13 cellular contexts compared by ENCODE assay signal in genomic region chr17:48571024-48571818, GRCh38. TPM values are rescaled to one million over a fixed set of nuclear protein-coding genes. Genes with fewer than 3 reads are reported as not detected.
DNase-seq lines count a peak whose midpoint lies in the region; ATAC-seq and TF ChIP-seq lines count a peak whose summit lies in the region.
"Had no signal": no experiment of that assay in that cellular context is flagged by ENCODE, and none has a peak within 500 bp of the region (broad histone marks: within the 10 kb centered on the region; RNA-seq: fewer than 3 reads in every experiment).

No MANE protein-coding gene starts in this region.

- H3K36me3 ChIP-seq in lower lobe of right lung = no peaks in the 10 kb centered on the region
- no peaks in the 10 kb centered on the region for H3K36me3 ChIP-seq in aorta (ENCODE audit: control insufficient read depth in 1 of 2, insufficient read depth in 2 of 2, low read length in 1 of 2)

- peak; percentile 23 for DNase-seq in natural killer cell treated with Interleukin-12 subunit alpha and Interleukin-12 subunit beta and Interleukin-15 and Interleukin-18, amount 100 ng/mL, for 72 hours (ENCODE audit: low spot score)
- DNase-seq in natural killer cell (no peak), lower lobe of right lung (no peak), aorta (peak in 1 of 2 donors; percentile 64)
- DNase-seq in activated CD4-positive, alpha-beta T cell treated with anti-CD3 and anti-CD28 coated beads, Interleukin-2, amount 10 ng/mL, durations not matched to agents 7 days and 5 days = no peak
- DNase-seq: activated T-cell treated with anti-CD3 and anti-CD28 coated beads, Interleukin-2, amount 50 U/mL, for 24 hours; cerebellar nuclear complex; EL; hypothalamus; NCI-H1105; occipital lobe; T-helper 9 cell had no signal

- POLR2A ChIA-PET in activated CD4-positive, alpha-beta T cell treated with anti-CD3 and anti-CD28 coated beads, Interleukin-2, amount 10 ng/mL, durations not matched to agents 7 days and 5 days (lab: Charles Lee) = no interaction called here

- H3K4me3 ChIP-seq in lower lobe of right lung (peak overlapping the region; percentile 34), aorta (ENCODE audit: low read length in 2 of 2) (no peak overlapping the region)

- no peaks in the 10 kb centered on the region for H3K27me3 Mint-ChIP-seq in natural killer cell treated with Interleukin-12 subunit alpha and Interleukin-12 subunit beta and Interleukin-15 and Interleukin-18, amount 100 ng/mL, for 72 hours
- peaks cover 0 to 10% of the 10 kb centered on the region in 2 donors for H3K27me3 Mint-ChIP-seq in natural killer cell (ENCODE audit: low read depth in 2 of 2)
- H3K27me3 Mint-ChIP-seq in activated CD4-positive, alpha-beta T cell treated with anti-CD3 and anti-CD28 coated beads, Interleukin-2, amount 10 ng/mL, durations not matched to agents 7 days and 5 days = peaks cover 38% of the 10 kb centered on the region

- H3K4me3 Mint-ChIP-seq in natural killer cell treated with Interleukin-12 subunit alpha and Interleukin-12 subunit beta and Interleukin-15 and Interleukin-18, amount 100 ng/mL, for 72 hours = no peak overlapping the region
- no peak overlapping the region for H3K4me3 Mint-ChIP-seq in natural killer cell
- H3K4me3 Mint-ChIP-seq in activated CD4-positive, alpha-beta T cell treated with anti-CD3 and anti-CD28 coated beads, Interleukin-2, amount 10 ng/mL, durations not matched to agents 7 days and 5 days = no peak overlapping the region
- H3K4me3 Mint-ChIP-seq: activated T-cell treated with anti-CD3 and anti-CD28 coated beads, Interleukin-2, amount 50 U/mL, for 24 hours had no signal

- H3K4me1 ChIP-seq in lower lobe of right lung (peaks cover 27% of the 10 kb centered on the region), aorta (ENCODE audit: control insufficient read depth in 1 of 2, insufficient read depth in 2 of 2, low read length in 2 of 2) (peaks cover 0 to 13% of the 10 kb centered on the region in 2 donors)

- peaks cover 16 to 23% of the 10 kb centered on the region in 2 donors for H3K4me1 Mint-ChIP-seq in natural killer cell treated with Interleukin-12 subunit alpha and Interleukin-12 subunit beta and Interleukin-15 and Interleukin-18, amount 100 ng/mL, for 72 hours (ENCODE audit: low read depth in 2 of 2)
- peaks cover 21 to 34% of the 10 kb centered on the region in 2 donors for H3K4me1 Mint-ChIP-seq in natural killer cell
- H3K4me1 Mint-ChIP-seq in activated CD4-positive, alpha-beta T cell treated with anti-CD3 and anti-CD28 coated beads, Interleukin-2, amount 10 ng/mL, durations not matched to agents 7 days and 5 days = peaks cover 21% of the 10 kb centered on the region

- no peaks in the 10 kb centered on the region for H3K9me3 ChIP-seq in lower lobe of right lung
- no peaks in the 10 kb centered on the region for H3K9me3 ChIP-seq in aorta (ENCODE audit: control insufficient read depth, low read length)

- WGBS in aorta, 2 donors = 9 to 24% methylated on average over 26 of the region's 26 CpGs

- no peak overlapping the region for H3K27ac Mint-ChIP-seq in natural killer cell treated with Interleukin-12 subunit alpha and Interleukin-12 subunit beta and Interleukin-15 and Interleukin-18, amount 100 ng/mL, for 72 hours
- H3K27ac Mint-ChIP-seq in natural killer cell = no peak overlapping the region
- no peak overlapping the region for H3K27ac Mint-ChIP-seq in activated CD4-positive, alpha-beta T cell treated with anti-CD3 and anti-CD28 coated beads, Interleukin-2, amount 10 ng/mL, durations not matched to agents 7 days and 5 days
- H3K27ac Mint-ChIP-seq: activated T-cell treated with anti-CD3 and anti-CD28 coated beads, Interleukin-2, amount 50 U/mL, for 24 hours had no signal

- H3K9me3 Mint-ChIP-seq in natural killer cell treated with Interleukin-12 subunit alpha and Interleukin-12 subunit beta and Interleukin-15 and Interleukin-18, amount 100 ng/mL, for 72 hours = no peaks in the 10 kb centered on the region
- no peaks in the 10 kb centered on the region for H3K9me3 Mint-ChIP-seq in natural killer cell
- no peaks in the 10 kb centered on the region for H3K9me3 Mint-ChIP-seq in activated CD4-positive, alpha-beta T cell treated with anti-CD3 and anti-CD28 coated beads, Interleukin-2, amount 10 ng/mL, durations not matched to agents 7 days and 5 days
- H3K9me3 Mint-ChIP-seq: activated T-cell treated with anti-CD3 and anti-CD28 coated beads, Interleukin-2, amount 50 U/mL, for 24 hours had no signal

- no peaks in the 10 kb centered on the region for H3K36me3 Mint-ChIP-seq in natural killer cell treated with Interleukin-12 subunit alpha and Interleukin-12 subunit beta and Interleukin-15 and Interleukin-18, amount 100 ng/mL, for 72 hours
- H3K36me3 Mint-ChIP-seq in natural killer cell = no peaks in the 10 kb centered on the region
- H3K36me3 Mint-ChIP-seq in activated CD4-positive, alpha-beta T cell treated with anti-CD3 and anti-CD28 coated beads, Interleukin-2, amount 10 ng/mL, durations not matched to agents 7 days and 5 days (ENCODE audit: low read depth) = peaks cover 4% of the 10 kb centered on the region

- no peak for TF ChIP-seq CTCF in natural killer cell (IDR thresholded peaks at IDR 0.05)
- TF ChIP-seq CTCF in lower lobe of right lung (IDR thresholded peaks at IDR 0.05) = no peak

- CTCF ChIA-PET in activated CD4-positive, alpha-beta T cell treated with anti-CD3 and anti-CD28 coated beads, Interleukin-2, amount 10 ng/mL, durations not matched to agents 7 days and 5 days (lab: Charles Lee) = no interaction called here

- H3K27me3 ChIP-seq in lower lobe of right lung (ENCODE audit: low read depth) = peaks cover 83% of the 10 kb centered on the region
- H3K27me3 ChIP-seq in aorta (ENCODE audit: control insufficient read depth in 1 of 2, insufficient read depth in 2 of 2, low read length in 1 of 2) = no peaks in the 10 kb centered on the region

- no peak for ATAC-seq in natural killer cell treated with Interleukin-12 subunit alpha and Interleukin-12 subunit beta and Interleukin-15 and Interleukin-18, amount 100 ng/mL, for 72 hours
- ATAC-seq in natural killer cell = no peak
- ATAC-seq in lower lobe of right lung = no peak
- peak; percentile 13 for ATAC-seq in aorta (ENCODE audit: low FRiP score)
- ATAC-seq in GM19324 (IDR thresholded peaks at IDR 0.05; ENCODE audit: low FRiP score, unreplicated experiment) = no peak

- intact Hi-C loops in natural killer cell (cut with micrococcal nuclease) = no loop called here
- intact Hi-C loops in lower lobe of right lung (cut with DNase I) = no loop called here
- intact Hi-C loops in aorta (cut with DNase I) = no loop called here

- H3K27ac ChIP-seq in lower lobe of right lung (peak overlapping the region; percentile 92), aorta (ENCODE audit: low read depth in 1 of 2, low read length in 2 of 2) (peak overlapping the region; percentile 75 to 81)

RNA-seq across cellular contexts. Expression of gene HOXB4, which starts 6.9 kb away (rescaled TPM):
- total RNA-seq in natural killer cell treated with Interleukin-12 subunit alpha and Interleukin-12 subunit beta and Interleukin-15 and Interleukin-18, amount 100 ng/mL, for 72 hours = 1 to 10 TPM; 6.9 to 8.2 TPM
- total RNA-seq in natural killer cell = 1 to 10 TPM; 3.5 to 6.7 (median 5.7) TPM
- 5.8 TPM for total RNA-seq in lower lobe of right lung
- 10 to 100 TPM in 1 of 2 donors, 1 to 10 TPM in 1; 6.6 to 17.9 TPM for total RNA-seq in aorta
- polyA plus RNA-seq in aorta = 10 to 100 TPM in 1 of 2 donors, 1 to 10 TPM in 1; 1.4 to 11.5 TPM
- total RNA-seq in activated CD4-positive, alpha-beta T cell treated with anti-CD3 and anti-CD28 coated beads, Interleukin-2, amount 10 ng/mL, durations not matched to agents 7 days and 5 days = 1 to 10 TPM; 3.3 to 3.6 TPM
- total RNA-seq: occipital lobe had no signal

RNA-seq across cellular contexts. Expression of gene HOXB3, which starts 18.8 kb away (rescaled TPM):
- 10 to 100 TPM in 1 of 2 donors, 1 to 10 TPM in 1; 9.0 to 15.4 TPM for total RNA-seq in natural killer cell treated with Interleukin-12 subunit alpha and Interleukin-12 subunit beta and Interleukin-15 and Interleukin-18, amount 100 ng/mL, for 72 hours
- 10 to 100 TPM in 2 of 3 donors, 1 to 10 TPM in 1; 7.9 to 15.6 (median 15.3) TPM for total RNA-seq in natural killer cell
- 11.3 TPM for total RNA-seq in lower lobe of right lung
- total RNA-seq in aorta = 10 to 100 TPM; 20.0 to 62.9 TPM
- 10 to 100 TPM in 1 of 2 donors, 1 to 10 TPM in 1; 2.4 to 30.5 TPM for polyA plus RNA-seq in aorta
- 1 to 10 TPM; 3.1 to 4.5 TPM for total RNA-seq in activated CD4-positive, alpha-beta T cell treated with anti-CD3 and anti-CD28 coated beads, Interleukin-2, amount 10 ng/mL, durations not matched to agents 7 days and 5 days
- total RNA-seq: occipital lobe had no signal

RNA-seq across cellular contexts. Expression of gene HOXB5, which starts 22.4 kb away (rescaled TPM):
- under 1 TPM in 1 of 2 donors, not detected in 1; 0.70 TPM for total RNA-seq in natural killer cell treated with Interleukin-12 subunit alpha and Interleukin-12 subunit beta and Interleukin-15 and Interleukin-18, amount 100 ng/mL, for 72 hours
- total RNA-seq in natural killer cell (not detected), lower lobe of right lung (3.9 TPM), aorta (1 to 10 TPM; 1.4 to 5.9 TPM)
- polyA plus RNA-seq in aorta = 1 to 10 TPM in 1 of 2 donors, not detected in 1; 3.6 TPM
- not detected for total RNA-seq in activated CD4-positive, alpha-beta T cell treated with anti-CD3 and anti-CD28 coated beads, Interleukin-2, amount 10 ng/mL, durations not matched to agents 7 days and 5 days
- total RNA-seq: occipital lobe had no signal

RNA-seq across cellular contexts. Expression of gene HOXB2, which starts 26.3 kb away (rescaled TPM):
- 10 to 100 TPM; 20.8 to 30.0 TPM for total RNA-seq in natural killer cell treated with Interleukin-12 subunit alpha and Interleukin-12 subunit beta and Interleukin-15 and Interleukin-18, amount 100 ng/mL, for 72 hours
- total RNA-seq in natural killer cell = 10 to 100 TPM; 21.6 to 30.5 (median 24.7) TPM
- 5.6 TPM for total RNA-seq in lower lobe of right lung
- 10 to 100 TPM; 25.4 to 36.9 TPM for total RNA-seq in aorta
- polyA plus RNA-seq in aorta = 10 to 100 TPM in 1 of 2 donors, 1 to 10 TPM in 1; 7.6 to 61.0 TPM
- total RNA-seq in activated CD4-positive, alpha-beta T cell treated with anti-CD3 and anti-CD28 coated beads, Interleukin-2, amount 10 ng/mL, durations not matched to agents 7 days and 5 days = 1 to 10 TPM; 3.4 to 4.7 TPM

RNA-seq across cellular contexts. Expression of gene HOXB6, which starts 33.6 kb away (rescaled TPM):
- 1 to 10 TPM; 1.9 to 2.2 TPM for total RNA-seq in natural killer cell treated with Interleukin-12 subunit alpha and Interleukin-12 subunit beta and Interleukin-15 and Interleukin-18, amount 100 ng/mL, for 72 hours
- not detected for total RNA-seq in natural killer cell
- 4.4 TPM for total RNA-seq in lower lobe of right lung
- total RNA-seq in aorta = 10 to 100 TPM in 1 of 2 donors, 1 to 10 TPM in 1; 5.8 to 16.8 TPM
- polyA plus RNA-seq in aorta = 1 to 10 TPM; 3.9 to 4.1 TPM
- total RNA-seq in activated CD4-positive, alpha-beta T cell treated with anti-CD3 and anti-CD28 coated beads, Interleukin-2, amount 10 ng/mL, durations not matched to agents 7 days and 5 days = not detected
- total RNA-seq: occipital lobe had no signal
